9 cellular contexts compared by ENCODE assay signal in the genomic region with DNA sequence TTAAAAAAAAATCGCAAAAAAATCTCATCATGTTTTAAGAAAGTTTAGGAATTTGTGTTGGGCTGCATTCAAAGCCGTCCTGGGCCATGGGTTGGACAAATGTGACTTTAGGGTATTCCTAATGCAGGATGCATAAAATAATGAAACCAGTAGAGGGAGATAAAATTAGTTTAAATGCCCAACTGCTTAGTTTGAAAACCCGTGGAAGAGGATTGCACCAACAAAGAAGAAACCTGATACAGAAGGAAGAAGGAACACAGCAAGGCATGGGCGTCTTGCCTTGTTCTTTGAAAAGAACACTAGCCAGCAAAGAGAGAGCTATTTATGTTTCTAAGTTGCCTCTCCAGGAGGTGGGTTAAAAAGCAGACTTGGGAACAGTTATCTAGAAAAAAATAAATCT. TPM values are rescaled to one million over a fixed set of nuclear protein-coding genes. Genes with fewer than 3 reads are reported as not detected.
DNase-seq lines count a peak whose midpoint lies in the region; ATAC-seq and TF ChIP-seq lines count a peak whose summit lies in the region.
"Had no signal": no experiment of that assay in that cellular context is flagged by ENCODE, and none has a peak within 500 bp of the region (broad histone marks: within the 10 kb centered on the region; RNA-seq: fewer than 3 reads in every experiment).

No MANE protein-coding gene starts in this region.

- ATAC-seq in omental fat pad (ENCODE audit: low FRiP score) = no peak
- ATAC-seq in naive thymus-derived CD8-positive, alpha-beta T cell = no peak
- no peak for ATAC-seq in GM18873 (IDR thresholded peaks at IDR 0.05; ENCODE audit: low FRiP score, unreplicated experiment)

- H3K36me3 Mint-ChIP-seq in naive thymus-derived CD8-positive, alpha-beta T cell = no peaks in the 10 kb centered on the region

- peaks cover 0 to 6% (median 2%) of the 10 kb centered on the region in 5 donors for H3K27me3 Mint-ChIP-seq in naive thymus-derived CD8-positive, alpha-beta T cell

- H3K4me3 ChIP-seq in mesendoderm (ENCODE audit: low read length) = no peak overlapping the region
- H3K4me3 ChIP-seq: ovary had no signal

- no peak overlapping the region for H3K56ac ChIP-seq in mesendoderm (ENCODE audit: low read length)

- TF ChIP-seq RAD21 in Ishikawa (IDR thresholded peaks at IDR 0.05; ENCODE audit: low read depth) = 0 out of 2 replicates have a peak, but pooled peaks have one; percentile 3

- H3K4me3 Mint-ChIP-seq in naive thymus-derived CD8-positive, alpha-beta T cell = no peak overlapping the region

- TF ChIP-seq CTCF in omental fat pad (IDR thresholded peaks at IDR 0.05) = no peak

- no peak overlapping the region for H2AK5ac ChIP-seq in mesendoderm (ENCODE audit: low read length)

- H3K18ac ChIP-seq in mesendoderm (ENCODE audit: low read length) = no peak overlapping the region

- no peaks in the 10 kb centered on the region for H3K4me1 ChIP-seq in mesendoderm (ENCODE audit: control insufficient read depth, low read depth, low read length)

- H3K4ac ChIP-seq in mesendoderm (ENCODE audit: low read depth, low read length) = no peak overlapping the region

- H3K9ac ChIP-seq in mesendoderm (ENCODE audit: low read length) = no peak overlapping the region

- H4K5ac ChIP-seq in mesendoderm (ENCODE audit: low read length) = no peak overlapping the region

- H3K79me2 ChIP-seq in mesendoderm (ENCODE audit: control insufficient read depth, insufficient read depth, low read length) = no peaks in the 10 kb centered on the region

- H2BK5ac ChIP-seq in mesendoderm (ENCODE audit: low read length) = no peak overlapping the region

- H3K23ac ChIP-seq in mesendoderm (ENCODE audit: low read length) = no peak overlapping the region

- H4K8ac ChIP-seq in mesendoderm (ENCODE audit: low read depth, low read length) = no peak overlapping the region

- WGBS in mesendoderm (ENCODE audit: extremely low coverage, insufficient coverage, low lambda C conversion rate) = no CpG with 5 or more reads among the region's 4 CpGs

- H2BK15ac ChIP-seq in mesendoderm (replicated peaks; ENCODE audit: low read depth) = no peak overlapping the region

- no peak overlapping the region for H3K27ac ChIP-seq in mesendoderm (ENCODE audit: low read depth, low read length)
- H3K27ac ChIP-seq: ovary had no signal

- no peaks in the 10 kb centered on the region for H3K79me1 ChIP-seq in mesendoderm (ENCODE audit: low read length)

- DNase-seq in DMS 273 treated with DMSO at 0.1 percent for 48 hours (lab: John Stamatoyannopoulos, UW) = peak; percentile 72
- DNase-seq in amniotic epithelial cell (ENCODE audit: low read depth) = peak; percentile 40
- DNase-seq in mesendoderm = peak; percentile 15
- no peak for DNase-seq in omental fat pad (ENCODE audit: low spot score)
- no peak for DNase-seq in naive thymus-derived CD8-positive, alpha-beta T cell
- no peak for DNase-seq in cerebellum (ENCODE audit: low spot score)
- DNase-seq: ovary had no signal

- H3K9me3 Mint-ChIP-seq in naive thymus-derived CD8-positive, alpha-beta T cell = no peaks in the 10 kb centered on the region

- POLR2A ChIA-PET in naive thymus-derived CD8-positive, alpha-beta T cell (lab: Charles Lee) = no interaction called here

- no peak overlapping the region for H2BK120ac ChIP-seq in mesendoderm (ENCODE audit: low read depth, low read length)

- no peak for TF ChIP-seq EP300 in Ishikawa (IDR thresholded peaks at IDR 0.05; ENCODE audit: borderline replicate concordance)

- no peak overlapping the region for H3K4me2 ChIP-seq in mesendoderm (ENCODE audit: low read length)

- H3K27ac Mint-ChIP-seq in naive thymus-derived CD8-positive, alpha-beta T cell = no peak overlapping the region

- no peaks in the 10 kb centered on the region for H3K27me3 ChIP-seq in mesendoderm (ENCODE audit: insufficient read depth, low read length, poor library complexity)
- H3K27me3 ChIP-seq: ovary had no signal

- H3K36me3 ChIP-seq in mesendoderm (ENCODE audit: control insufficient read depth, insufficient read depth, low read length) = no peaks in the 10 kb centered on the region
- H3K36me3 ChIP-seq: ovary had no signal

- H3K4me1 Mint-ChIP-seq in naive thymus-derived CD8-positive, alpha-beta T cell = peaks cover 0 to 5% (median 2%) of the 10 kb centered on the region in 4 donors

TF ChIP-seq in Ishikawa, 13 proteins besides CTCF, POLR2A, EP300 and RAD21:
- TF ChIP-seq NFIC (IDR thresholded peaks at IDR 0.05) (no peak), CREB1 (IDR thresholded peaks at IDR 0.05; ENCODE audit: low read depth) (no peak), CEBPB (IDR thresholded peaks at IDR 0.05) (no peak), TEAD4 (IDR thresholded peaks at IDR 0.05) (no peak), TAF1 (IDR thresholded peaks at IDR 0.05; ENCODE audit: low read depth) (no peak), EGR1 (IDR thresholded peaks at IDR 0.05) (no peak)
- TF ChIP-seq, protein P1, sequence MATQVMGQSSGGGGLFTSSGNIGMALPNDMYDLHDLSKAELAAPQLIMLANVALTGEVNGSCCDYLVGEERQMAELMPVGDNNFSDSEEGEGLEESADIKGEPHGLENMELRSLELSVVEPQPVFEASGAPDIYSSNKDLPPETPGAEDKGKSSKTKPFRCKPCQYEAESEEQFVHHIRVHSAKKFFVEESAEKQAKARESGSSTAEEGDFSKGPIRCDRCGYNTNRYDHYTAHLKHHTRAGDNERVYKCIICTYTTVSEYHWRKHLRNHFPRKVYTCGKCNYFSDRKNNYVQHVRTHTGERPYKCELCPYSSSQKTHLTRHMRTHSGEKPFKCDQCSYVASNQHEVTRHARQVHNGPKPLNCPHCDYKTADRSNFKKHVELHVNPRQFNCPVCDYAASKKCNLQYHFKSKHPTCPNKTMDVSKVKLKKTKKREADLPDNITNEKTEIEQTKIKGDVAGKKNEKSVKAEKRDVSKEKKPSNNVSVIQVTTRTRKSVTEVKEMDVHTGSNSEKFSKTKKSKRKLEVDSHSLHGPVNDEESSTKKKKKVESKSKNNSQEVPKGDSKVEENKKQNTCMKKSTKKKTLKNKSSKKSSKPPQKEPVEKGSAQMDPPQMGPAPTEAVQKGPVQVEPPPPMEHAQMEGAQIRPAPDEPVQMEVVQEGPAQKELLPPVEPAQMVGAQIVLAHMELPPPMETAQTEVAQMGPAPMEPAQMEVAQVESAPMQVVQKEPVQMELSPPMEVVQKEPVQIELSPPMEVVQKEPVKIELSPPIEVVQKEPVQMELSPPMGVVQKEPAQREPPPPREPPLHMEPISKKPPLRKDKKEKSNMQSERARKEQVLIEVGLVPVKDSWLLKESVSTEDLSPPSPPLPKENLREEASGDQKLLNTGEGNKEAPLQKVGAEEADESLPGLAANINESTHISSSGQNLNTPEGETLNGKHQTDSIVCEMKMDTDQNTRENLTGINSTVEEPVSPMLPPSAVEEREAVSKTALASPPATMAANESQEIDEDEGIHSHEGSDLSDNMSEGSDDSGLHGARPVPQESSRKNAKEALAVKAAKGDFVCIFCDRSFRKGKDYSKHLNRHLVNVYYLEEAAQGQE (IDR thresholded peaks at IDR 0.05; ENCODE audit: low read depth) = no peak
- TF ChIP-seq, protein P2, sequence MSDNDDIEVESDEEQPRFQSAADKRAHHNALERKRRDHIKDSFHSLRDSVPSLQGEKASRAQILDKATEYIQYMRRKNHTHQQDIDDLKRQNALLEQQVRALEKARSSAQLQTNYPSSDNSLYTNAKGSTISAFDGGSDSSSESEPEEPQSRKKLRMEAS (IDR thresholded peaks at IDR 0.05) = no peak

RNA-seq across cellular contexts. Expression of a gene that starts 37.9 kb away (rescaled TPM):
- 30.9 TPM for polyA plus RNA-seq in mesendoderm (2013, experiment 1 of 2)
- polyA plus RNA-seq in mesendoderm (2013, experiment 2 of 2) = 30.4 TPM
- total RNA-seq in omental fat pad (10 to 100 TPM; 10.7 to 28.8 (median 17.0) TPM), cerebellum (14.5 TPM)
- 10 to 100 TPM; 29.3 to 30.5 TPM for total RNA-seq in naive thymus-derived CD8-positive, alpha-beta T cell
- 10 to 100 TPM; 17.4 to 41.9 (median 27.7) TPM for polyA plus RNA-seq in naive thymus-derived CD8-positive, alpha-beta T cell

RNA-seq across cellular contexts. Expression of a gene that starts 38.1 kb away (rescaled TPM):
- polyA plus RNA-seq in mesendoderm (2013, experiment 1 of 2) = 8.8 TPM
- polyA plus RNA-seq in mesendoderm (2013, experiment 2 of 2) = 8.8 TPM
- total RNA-seq in omental fat pad (10 to 100 TPM; 19.9 to 28.1 (median 24.8) TPM), cerebellum (42.9 TPM)
- 10 to 100 TPM; 21.6 to 22.5 TPM for total RNA-seq in naive thymus-derived CD8-positive, alpha-beta T cell
- 1 to 10 TPM; 5.7 to 9.4 (median 6.9) TPM for polyA plus RNA-seq in naive thymus-derived CD8-positive, alpha-beta T cell

Comparison
In these comparisons a context has a peak if more than half of its experiments do, and no peak if none do; other contexts are left out.
1. DNase-seq: peak in DMS 273 treated with DMSO at 0.1 percent for 48 hours (single experiment), amniotic epithelial cell (single experiment) and mesendoderm (single experiment); none in omental fat pad (single experiment), naive thymus-derived CD8-positive, alpha-beta T cell (0 of 10) and cerebellum (single experiment).